Comparison of ENCODE assay signal across 31 cellular contexts in the genomic region with DNA sequence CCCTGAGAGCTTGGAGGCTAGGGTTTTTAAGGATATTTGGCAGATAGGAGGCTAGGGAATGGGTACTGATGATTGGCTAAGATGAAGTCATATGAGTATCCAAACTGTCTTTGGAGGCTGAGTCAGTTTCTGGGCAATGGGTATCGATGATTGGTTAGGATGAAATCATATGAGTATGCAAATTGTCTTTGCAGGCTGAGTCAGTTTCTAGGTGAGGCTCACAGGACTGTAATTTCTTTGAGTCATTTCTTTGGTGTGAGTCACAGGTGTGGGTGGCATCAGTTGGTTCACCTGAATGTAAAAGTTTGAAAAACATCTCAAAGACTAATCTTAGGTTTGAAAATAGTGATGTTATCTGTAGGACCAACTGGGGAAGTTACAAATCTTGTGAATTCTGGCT.
DNase-seq lines count a peak whose midpoint lies in the region; ATAC-seq and TF ChIP-seq lines count a peak whose summit lies in the region.
"Had no signal": no experiment of that assay in that cellular context is flagged by ENCODE, and none has a peak within 500 bp of the region (broad histone marks: within the 10 kb centered on the region; RNA-seq: fewer than 3 reads in every experiment).

No MANE protein-coding gene starts in this region.

- no peak for TF ChIP-seq RAD21 in IMR-90 (IDR thresholded peaks at IDR 0.05; ENCODE audit: low read length)

- no peaks in the 10 kb centered on the region for H3K4me1 Mint-ChIP-seq in MCF 10A (ENCODE audit: insufficient read depth, unreplicated experiment)
- H3K4me1 Mint-ChIP-seq in activated naive CD8-positive, alpha-beta T cell treated with anti-CD3 and anti-CD28 coated beads, Interleukin-2, amount 50 U/mL, for 24 hours, result no peaks in the 10 kb centered on the region
- H3K4me1 Mint-ChIP-seq in stimulated activated effector memory CD8-positive, alpha-beta T cell treated with anti-CD3 and anti-CD28 coated beads, Interleukin-12 subunit alpha, Interleukin-12 subunit beta, amount 100 ng/mL, for 72 hours, result no peaks in the 10 kb centered on the region
- H3K4me1 Mint-ChIP-seq: immature natural killer cell, natural killer cell, T-cell had no signal

- H2AK9ac ChIP-seq in IMR-90 (replicated peaks; ENCODE audit: low read depth, low read length, poor library complexity), result no peak overlapping the region

- no peak overlapping the region for H2BK120ac ChIP-seq in IMR-90 (ENCODE audit: low read depth, low read length)

- H3K36me3 Mint-ChIP-seq in MCF 10A (ENCODE audit: insufficient read depth, unreplicated experiment), result peaks cover 6% of the 10 kb centered on the region
- no peaks in the 10 kb centered on the region for H3K36me3 Mint-ChIP-seq in activated naive CD8-positive, alpha-beta T cell treated with anti-CD3 and anti-CD28 coated beads, Interleukin-2, amount 50 U/mL, for 24 hours (ENCODE audit: low read depth)
- no peaks in the 10 kb centered on the region for H3K36me3 Mint-ChIP-seq in stimulated activated effector memory CD8-positive, alpha-beta T cell treated with anti-CD3 and anti-CD28 coated beads, Interleukin-12 subunit alpha, Interleukin-12 subunit beta, amount 100 ng/mL, for 72 hours
- H3K36me3 Mint-ChIP-seq: immature natural killer cell; natural killer cell; stimulated activated naive B cell treated with anti-CD40 and anti-IgM and Interleukin-4, amounts not matched to agents 10 μg/mL and 1 μg/mL and 100 μg/mL, for 72 hours; T-cell had no signal

- intact Hi-C loops in MCF 10A (cut with micrococcal nuclease), result no loop called here
- intact Hi-C loops in breast epithelium (cut with DNase I; ENCODE audit: low total_unique reads), result no loop called here
- intact Hi-C loops in IMR-90 (cut with micrococcal nuclease), result no loop called here

- no peak overlapping the region for H2AK5ac ChIP-seq in IMR-90 (ENCODE audit: low read depth, low read length)

- TF ChIP-seq CTCF in MCF 10A (IDR thresholded peaks at IDR 0.05; ENCODE audit: unreplicated experiment), result no peak
- TF ChIP-seq CTCF in breast epithelium (IDR thresholded peaks at IDR 0.05), result no peak
- TF ChIP-seq CTCF in IMR-90 (conservative IDR thresholded peaks at IDR 0.05; ENCODE audit: low read depth, low read length), result no peak

- no peak overlapping the region for H2BK15ac ChIP-seq in IMR-90 (ENCODE audit: low read depth, low read length)

- H3K27me3 Mint-ChIP-seq in MCF 10A (ENCODE audit: insufficient read depth, unreplicated experiment), result no peaks in the 10 kb centered on the region
- H3K27me3 Mint-ChIP-seq in activated naive CD8-positive, alpha-beta T cell treated with anti-CD3 and anti-CD28 coated beads, Interleukin-2, amount 50 U/mL, for 24 hours, result no peaks in the 10 kb centered on the region
- H3K27me3 Mint-ChIP-seq: effector memory CD8-positive, alpha-beta T cell; stimulated activated naive B cell treated with anti-CD40 and anti-IgM and Interleukin-4, amounts not matched to agents 10 μg/mL and 1 μg/mL and 100 μg/mL, for 72 hours; T-cell had no signal

- no peak for ATAC-seq in IMR-90 (ENCODE audit: low read depth)
- ATAC-seq in activated naive CD8-positive, alpha-beta T cell treated with anti-CD3 and anti-CD28 coated beads, Interleukin-2, amount 50 U/mL, for 24 hours, result peak; percentile 33
- ATAC-seq in stimulated activated effector memory CD8-positive, alpha-beta T cell treated with anti-CD3 and anti-CD28 coated beads, Interleukin-12 subunit alpha, Interleukin-12 subunit beta, amount 100 ng/mL, for 72 hours, result peak; percentile 57
- ATAC-seq in GM21423 (IDR thresholded peaks at IDR 0.05; ENCODE audit: unreplicated experiment), result no peak
- ATAC-seq: effector memory CD8-positive, alpha-beta T cell; gastrocnemius medialis; natural killer cell; Panc1; stimulated activated naive B cell treated with anti-CD40 and anti-IgM and Interleukin-4, amounts not matched to agents 10 μg/mL and 1 μg/mL and 100 μg/mL, for 72 hours; T-cell had no signal

- WGBS in IMR-90 (ENCODE audit: extremely low coverage in 2 of 2, insufficient read length in 1 of 2), 2 experiments, result no CpG with 5 or more reads among the region's 1 CpG

- in situ Hi-C loops in IMR-90 (cut with MboI; ENCODE audit: low sequenced_read_pairs), result no loop called here

- H3K18ac ChIP-seq in IMR-90 (ENCODE audit: low read depth, low read length), result no peak overlapping the region

- no peaks in the 10 kb centered on the region for H3K27me3 ChIP-seq in breast epithelium
- H3K27me3 ChIP-seq in IMR-90 (ENCODE audit: control insufficient read depth, insufficient read depth, low read length), result no peaks in the 10 kb centered on the region
- H3K27me3 ChIP-seq: esophagus muscularis mucosa, gastrocnemius medialis, SJSA1, testis, uterus had no signal

- no peak overlapping the region for H3K4ac ChIP-seq in IMR-90 (ENCODE audit: low read depth, low read length)

- no peak overlapping the region for H3K56ac ChIP-seq in IMR-90 (ENCODE audit: extremely low read depth, insufficient read depth, low read length)

- no peaks in the 10 kb centered on the region for H4K20me1 ChIP-seq in IMR-90 (ENCODE audit: insufficient read depth, low read length)

- H3K4me3 ChIP-seq in breast epithelium (no peak overlapping the region), IMR-90 (ENCODE audit: insufficient read depth, low read depth, low read length) (no peak overlapping the region)
- H3K4me3 ChIP-seq: coronary artery, esophagus muscularis mucosa, gastrocnemius medialis, left ventricle myocardium inferior, SJSA1, testis, uterus had no signal

- H2AFZ ChIP-seq in IMR-90 (replicated peaks; ENCODE audit: low read length, poor library complexity), result no peak overlapping the region

- H2BK5ac ChIP-seq in IMR-90 (ENCODE audit: low read depth, low read length, poor library complexity, severe bottlenecking), result no peak overlapping the region

- H3K9me3 Mint-ChIP-seq in MCF 10A (ENCODE audit: unreplicated experiment), result peaks cover 27% of the 10 kb centered on the region
- H3K9me3 Mint-ChIP-seq in activated naive CD8-positive, alpha-beta T cell treated with anti-CD3 and anti-CD28 coated beads, Interleukin-2, amount 50 U/mL, for 24 hours, result peaks cover 22% of the 10 kb centered on the region
- H3K9me3 Mint-ChIP-seq in stimulated activated effector memory CD8-positive, alpha-beta T cell treated with anti-CD3 and anti-CD28 coated beads, Interleukin-12 subunit alpha, Interleukin-12 subunit beta, amount 100 ng/mL, for 72 hours, result peaks cover 24% of the 10 kb centered on the region

- no peak for TF ChIP-seq POLR2A in breast epithelium (IDR thresholded peaks at IDR 0.05)
- TF ChIP-seq POLR2A in IMR-90 (IDR thresholded peaks at IDR 0.05; ENCODE audit: low read depth, low read length), result no peak

- no peak overlapping the region for H3K9ac ChIP-seq in IMR-90 (ENCODE audit: low read depth, low read length)

- dilution Hi-C loops in IMR-90 (cut with HindIII; ENCODE audit: low sequenced_read_pairs, unreplicated experiment), result no loop called here

- no peak overlapping the region for H4K8ac ChIP-seq in IMR-90 (ENCODE audit: low read depth in 2 of 2, low read length in 2 of 2)

- POLR2A ChIA-PET in MCF 10A (lab: Yijun Ruan, JAX) (no interaction called here), IMR-90 (lab: Charles Lee; ENCODE audit: unreplicated experiment) (no interaction called here)

- no TSS peak for BruUV-seq in MCF 10A (replicated peaks; lab: Mats Ljungman, UMichigan)
- no TSS peak for BruUV-seq in IMR-90 (replicated peaks; lab: Mats Ljungman, UMichigan)

- H3K79me1 ChIP-seq in IMR-90 (ENCODE audit: low read depth in 1 of 2, low read length in 2 of 2), result no peaks in the 10 kb centered on the region

- H3K4me3 Mint-ChIP-seq in MCF 10A (ENCODE audit: unreplicated experiment), result no peak overlapping the region
- no peak overlapping the region for H3K4me3 Mint-ChIP-seq in activated naive CD8-positive, alpha-beta T cell treated with anti-CD3 and anti-CD28 coated beads, Interleukin-2, amount 50 U/mL, for 24 hours
- H3K4me3 Mint-ChIP-seq in stimulated activated effector memory CD8-positive, alpha-beta T cell treated with anti-CD3 and anti-CD28 coated beads, Interleukin-12 subunit alpha, Interleukin-12 subunit beta, amount 100 ng/mL, for 72 hours, result no peak overlapping the region
- H3K4me3 Mint-ChIP-seq: effector memory CD8-positive, alpha-beta T cell; immature natural killer cell; natural killer cell; stimulated activated naive B cell treated with anti-CD40 and anti-IgM and Interleukin-4, amounts not matched to agents 10 μg/mL and 1 μg/mL and 100 μg/mL, for 72 hours; T-cell had no signal

- H3K9me1 ChIP-seq in IMR-90 (ENCODE audit: insufficient read depth, low read length), result no peaks in the 10 kb centered on the region

- H3K14ac ChIP-seq in IMR-90 (replicated peaks; ENCODE audit: low read depth, low read length), result no peak overlapping the region

- H4K5ac ChIP-seq in IMR-90 (ENCODE audit: low read depth, low read length), result no peak overlapping the region

- H2BK20ac ChIP-seq in IMR-90 (ENCODE audit: low read depth, low read length), result no peak overlapping the region

- H3K4me2 ChIP-seq in IMR-90 (ENCODE audit: low read depth, low read length), result no peak overlapping the region

- H3K36me3 ChIP-seq in breast epithelium, result no peaks in the 10 kb centered on the region
- H3K36me3 ChIP-seq in IMR-90 (ENCODE audit: control insufficient read depth, insufficient read depth, low read length), result no peaks in the 10 kb centered on the region
- H3K36me3 ChIP-seq: esophagus muscularis mucosa, gastrocnemius medialis, left ventricle myocardium inferior, SJSA1, uterus had no signal

- no peak overlapping the region for H3K27ac ChIP-seq in breast epithelium
- H3K27ac ChIP-seq in IMR-90 (ENCODE audit: insufficient read depth, low read length), result no peak overlapping the region
- H3K27ac ChIP-seq: C4-2B, coronary artery, esophagus muscularis mucosa, gastrocnemius medialis, left ventricle myocardium inferior, SJSA1, testis, uterus had no signal

- peaks cover 31 to 42% of the 10 kb centered on the region in 2 donors for H3K9me3 ChIP-seq in breast epithelium
- peaks cover 22% of the 10 kb centered on the region for H3K9me3 ChIP-seq in IMR-90 (ENCODE audit: control insufficient read depth, insufficient read depth, low read length)
- H3K9me3 ChIP-seq: gastrocnemius medialis, testis had no signal

- no peak overlapping the region for H3K23ac ChIP-seq in IMR-90 (ENCODE audit: low read depth, low read length)

- DNase-seq in MCF 10A (ENCODE audit: unreplicated experiment) (peak; percentile 30), breast epithelium (ENCODE audit: low spot score in 2 of 2) (no peak), IMR-90 (peak; percentile 2), medulla oblongata (ENCODE audit: extremely low spot score) (no peak)
- DNase-seq in activated naive CD8-positive, alpha-beta T cell treated with anti-CD3 and anti-CD28 coated beads, Interleukin-2, amount 50 U/mL, for 24 hours, result no peak
- DNase-seq in stimulated activated effector memory CD8-positive, alpha-beta T cell treated with anti-CD3 and anti-CD28 coated beads, Interleukin-12 subunit alpha, Interleukin-12 subunit beta, amount 100 ng/mL, for 72 hours (ENCODE audit: low spot score in 2 of 2), result no peak
- DNase-seq: activated CD4-positive, alpha-beta T cell treated with anti-CD3 and anti-CD28 coated beads for 4 hours; activated gamma-delta T cell; amygdala; effector memory CD8-positive, alpha-beta T cell; gastrocnemius medialis; HCEC 1CT; hippocampal formation; immature natural killer cell; left ventricle myocardium inferior; MM.1S; natural killer cell; NCI-H1417 treated with DMSO at 0.1 percent for 48 hours; NCI-H510A; NK-92 treated with Interleukin-12 subunit alpha and Interleukin-12 subunit beta, amount 100 ng/mL, for 24 hours; small intestine; stimulated activated naive B cell treated with anti-CD40 and anti-IgM and Interleukin-4, amounts not matched to agents 10 μg/mL and 1 μg/mL and 100 μg/mL, for 72 hours; T-cell; testis; uterus had no signal

- H4K91ac ChIP-seq in IMR-90 (ENCODE audit: insufficient read depth, low read depth, low read length), result no peak overlapping the region

- CTCF ChIA-PET in MCF 10A (lab: Yijun Ruan, JAX) (interaction anchor here (0.8 kb wide), 1 partner anchor 1288 kb away, joined by 3 read pairs; no protein-coding TSS in a partner anchor), IMR-90 (lab: Yijun Ruan, JAX) (no interaction called here)

- H3K27ac Mint-ChIP-seq in MCF 10A (ENCODE audit: low read depth, unreplicated experiment), result no peak overlapping the region
- H3K27ac Mint-ChIP-seq in activated naive CD8-positive, alpha-beta T cell treated with anti-CD3 and anti-CD28 coated beads, Interleukin-2, amount 50 U/mL, for 24 hours, result no peak overlapping the region
- H3K27ac Mint-ChIP-seq in stimulated activated effector memory CD8-positive, alpha-beta T cell treated with anti-CD3 and anti-CD28 coated beads, Interleukin-12 subunit alpha, Interleukin-12 subunit beta, amount 100 ng/mL, for 72 hours, result no peak overlapping the region
- H3K27ac Mint-ChIP-seq: effector memory CD8-positive, alpha-beta T cell; immature natural killer cell; natural killer cell; stimulated activated naive B cell treated with anti-CD40 and anti-IgM and Interleukin-4, amounts not matched to agents 10 μg/mL and 1 μg/mL and 100 μg/mL, for 72 hours; T-cell had no signal

- no peaks in the 10 kb centered on the region for H3K4me1 ChIP-seq in breast epithelium
- no peaks in the 10 kb centered on the region for H3K4me1 ChIP-seq in IMR-90 (ENCODE audit: control insufficient read depth, insufficient read depth, low read length)
- H3K4me1 ChIP-seq: esophagus muscularis mucosa, gastrocnemius medialis, left ventricle myocardium inferior, SJSA1, testis, uterus had no signal

Comparison
In these comparisons a context has a peak if more than half of its experiments do, and no peak if none do; other contexts are left out.
1. DNase-seq: peak in MCF 10A (single experiment) and IMR-90 (single experiment); none in breast epithelium (0 of 2), activated naive CD8-positive, alpha-beta T cell treated with anti-CD3 and anti-CD28 coated beads, Interleukin-2, amount 50 U/mL, for 24 hours (single experiment), stimulated activated effector memory CD8-positive, alpha-beta T cell treated with anti-CD3 and anti-CD28 coated beads, Interleukin-12 subunit alpha, Interleukin-12 subunit beta, amount 100 ng/mL, for 72 hours (0 of 2) and medulla oblongata (single experiment).
2. ATAC-seq: peak in activated naive CD8-positive, alpha-beta T cell treated with anti-CD3 and anti-CD28 coated beads, Interleukin-2, amount 50 U/mL, for 24 hours (single experiment) and stimulated activated effector memory CD8-positive, alpha-beta T cell treated with anti-CD3 and anti-CD28 coated beads, Interleukin-12 subunit alpha, Interleukin-12 subunit beta, amount 100 ng/mL, for 72 hours (single experiment); none in IMR-90 (single experiment) and GM21423 (single experiment).